ENCODE assay signal across 8 cellular contexts in the genomic region with DNA sequence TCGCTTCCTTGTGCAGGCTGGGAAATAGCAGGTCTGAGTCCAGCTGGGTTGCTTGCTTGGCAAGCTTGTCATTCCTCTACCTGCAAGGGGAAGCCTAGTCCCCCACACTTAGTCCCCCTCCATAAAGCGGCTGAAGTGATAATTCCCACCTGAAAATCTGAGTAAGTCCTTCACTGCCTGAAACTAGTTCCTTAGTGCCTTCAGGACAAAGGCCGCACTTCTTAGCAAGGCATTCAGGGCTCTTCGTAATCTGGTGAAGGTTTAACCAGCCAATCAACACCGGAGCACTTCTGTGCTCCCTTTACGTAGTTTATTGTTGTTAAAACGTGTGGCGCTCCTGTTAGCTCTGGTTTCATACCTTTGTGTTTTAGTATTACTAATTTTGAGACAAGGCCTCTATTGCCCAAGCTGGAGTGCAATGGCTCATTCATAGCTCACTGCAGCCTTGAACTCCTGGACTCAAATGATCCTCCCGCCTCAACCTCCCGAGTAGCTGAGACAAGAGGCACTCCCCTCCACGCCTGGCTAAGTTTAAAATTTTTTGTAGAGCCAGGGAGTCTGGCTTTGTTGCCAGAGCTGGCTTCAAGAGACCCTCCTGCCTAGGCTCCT. TPM values are rescaled to one million over a fixed set of nuclear protein-coding genes. Genes with fewer than 3 reads are reported as not detected.
DNase-seq lines count a peak whose midpoint lies in the region; ATAC-seq and TF ChIP-seq lines count a peak whose summit lies in the region.

No MANE protein-coding gene starts in this region.

- peak overlapping the region; percentile 90 for H3K27ac Mint-ChIP-seq in activated naive CD4-positive, alpha-beta T cell treated with anti-CD3 and anti-CD28 coated beads, Interleukin-2, amount 50 U/mL, for 24 hours
- H3K27ac Mint-ChIP-seq in activated naive CD8-positive, alpha-beta T cell treated with anti-CD3 and anti-CD28 coated beads, Interleukin-2, amount 10 ng/mL, durations not matched to agents 7 days and 5 days = peak overlapping the region; percentile 96

- WGBS in tibial nerve, 2 donors = 26 to 29% methylated on average over 11 of the region's 11 CpGs

- no peaks in the 10 kb centered on the region for H3K27me3 ChIP-seq in tibial nerve

- no peak for DNase-seq in activated naive CD4-positive, alpha-beta T cell treated with anti-CD3 and anti-CD28 coated beads, Interleukin-2, amount 50 U/mL, for 16 hours
- DNase-seq in activated naive CD8-positive, alpha-beta T cell treated with anti-CD3 and anti-CD28 coated beads, Interleukin-2, amount 10 ng/mL, durations not matched to agents 7 days and 5 days = no peak
- DNase-seq in left colon (peak in 1 of 2 donors; percentile 38), tibial nerve (ENCODE audit: low spot score in 2 of 2) (no peak), sciatic nerve (ENCODE audit: low spot score) (no peak)
- no peak for DNase-seq in activated CD4-positive, CD25-positive, alpha-beta regulatory T cell (lab: John Stamatoyannopoulos, UW)

- H3K4me1 Mint-ChIP-seq in activated naive CD4-positive, alpha-beta T cell treated with anti-CD3 and anti-CD28 coated beads, Interleukin-2, amount 50 U/mL, for 24 hours = peaks cover 45% of the 10 kb centered on the region
- H3K4me1 Mint-ChIP-seq in activated naive CD8-positive, alpha-beta T cell treated with anti-CD3 and anti-CD28 coated beads, Interleukin-2, amount 10 ng/mL, durations not matched to agents 7 days and 5 days = peaks cover 18% of the 10 kb centered on the region

- no peaks in the 10 kb centered on the region for H3K9me3 Mint-ChIP-seq in activated naive CD4-positive, alpha-beta T cell treated with anti-CD3 and anti-CD28 coated beads, Interleukin-2, amount 50 U/mL, for 24 hours
- no peaks in the 10 kb centered on the region for H3K9me3 Mint-ChIP-seq in activated naive CD8-positive, alpha-beta T cell treated with anti-CD3 and anti-CD28 coated beads, Interleukin-2, amount 10 ng/mL, durations not matched to agents 7 days and 5 days

- intact Hi-C loops in left colon (cut with DNase I, micrococcal nuclease) (no loop called here), sciatic nerve (cut with DNase I) (no loop called here)

- TF ChIP-seq CTCF in tibial nerve (IDR thresholded peaks at IDR 0.05) = no peak

- POLR2A ChIA-PET in activated naive CD8-positive, alpha-beta T cell treated with anti-CD3 and anti-CD28 coated beads, Interleukin-2, amount 10 ng/mL, durations not matched to agents 7 days and 5 days (lab: Charles Lee) = interaction anchor here (1.1 to 2.8 kb wide), 3 partner anchors 40 to 60 kb away, joined by 3 to 13 read pairs (median 3); a partner anchor contains a TSS

- peak overlapping the region; percentile 64 to 98 (median 76) for H3K4me3 ChIP-seq in tibial nerve

- peak overlapping the region; percentile 94 for H3K4me3 Mint-ChIP-seq in activated naive CD4-positive, alpha-beta T cell treated with anti-CD3 and anti-CD28 coated beads, Interleukin-2, amount 50 U/mL, for 24 hours
- peak overlapping the region; percentile 86 for H3K4me3 Mint-ChIP-seq in activated naive CD8-positive, alpha-beta T cell treated with anti-CD3 and anti-CD28 coated beads, Interleukin-2, amount 10 ng/mL, durations not matched to agents 7 days and 5 days

- no peak for TF ChIP-seq POLR2A in tibial nerve (IDR thresholded peaks at IDR 0.05)

- TF ChIP-seq EP300 in tibial nerve (IDR thresholded peaks at IDR 0.05) = no peak

- no peaks in the 10 kb centered on the region for H3K9me3 ChIP-seq in tibial nerve

- H3K36me3 Mint-ChIP-seq in activated naive CD4-positive, alpha-beta T cell treated with anti-CD3 and anti-CD28 coated beads, Interleukin-2, amount 50 U/mL, for 24 hours = no peaks in the 10 kb centered on the region
- peaks cover 2% of the 10 kb centered on the region for H3K36me3 Mint-ChIP-seq in activated naive CD8-positive, alpha-beta T cell treated with anti-CD3 and anti-CD28 coated beads, Interleukin-2, amount 10 ng/mL, durations not matched to agents 7 days and 5 days

- no peaks in the 10 kb centered on the region for H3K36me3 ChIP-seq in tibial nerve

- peaks cover 3 to 61% (median 32%) of the 10 kb centered on the region in 4 donors for H3K4me1 ChIP-seq in tibial nerve

- H3K27me3 Mint-ChIP-seq in activated naive CD4-positive, alpha-beta T cell treated with anti-CD3 and anti-CD28 coated beads, Interleukin-2, amount 50 U/mL, for 24 hours = no peaks in the 10 kb centered on the region
- no peaks in the 10 kb centered on the region for H3K27me3 Mint-ChIP-seq in activated naive CD8-positive, alpha-beta T cell treated with anti-CD3 and anti-CD28 coated beads, Interleukin-2, amount 10 ng/mL, durations not matched to agents 7 days and 5 days

- ATAC-seq in activated naive CD8-positive, alpha-beta T cell treated with anti-CD3 and anti-CD28 coated beads, Interleukin-2, amount 10 ng/mL, durations not matched to agents 7 days and 5 days (ENCODE audit: low read depth) = no peak
- ATAC-seq in left colon (peak; percentile 65), sciatic nerve (no peak), GM19463 (IDR thresholded peaks at IDR 0.05; ENCODE audit: unreplicated experiment) (no peak)

- peak overlapping the region; percentile 82 to 99 (median 94) for H3K27ac ChIP-seq in tibial nerve

RNA-seq across cellular contexts. Expression of a gene that starts 0.8 kb away (rescaled TPM):
- 10 to 100 TPM; 22.8 to 25.6 TPM for total RNA-seq in activated naive CD8-positive, alpha-beta T cell treated with anti-CD3 and anti-CD28 coated beads, Interleukin-2, amount 10 ng/mL, durations not matched to agents 7 days and 5 days
- total RNA-seq in left colon (10 to 100 TPM; 31.7 to 36.6 TPM), tibial nerve (10 to 100 TPM; 22.2 to 30.8 (median 24.2) TPM), sciatic nerve (27.4 TPM)

RNA-seq across cellular contexts. Expression of a gene that starts 9.2 kb away (rescaled TPM):
- total RNA-seq in activated naive CD8-positive, alpha-beta T cell treated with anti-CD3 and anti-CD28 coated beads, Interleukin-2, amount 10 ng/mL, durations not matched to agents 7 days and 5 days = 1 to 10 TPM; 2.1 to 3.1 TPM
- under 1 TPM in 1 of 2 donors, not detected in 1; 0.67 TPM for total RNA-seq in left colon
- total RNA-seq in tibial nerve = 10 to 100 TPM in 1 of 4 donors, 1 to 10 TPM in 3; 2.0 to 15.1 (median 3.9) TPM
- total RNA-seq in sciatic nerve = 1.6 TPM

RNA-seq across cellular contexts. Expression of a gene that starts 21.0 kb away (rescaled TPM):
- total RNA-seq in activated naive CD8-positive, alpha-beta T cell treated with anti-CD3 and anti-CD28 coated beads, Interleukin-2, amount 10 ng/mL, durations not matched to agents 7 days and 5 days = 100 to 1,000 TPM; 119 to 130 TPM
- 10 to 100 TPM; 54.2 to 76.8 TPM for total RNA-seq in left colon
- 10 to 100 TPM; 36.7 to 62.4 (median 55.6) TPM for total RNA-seq in tibial nerve
- total RNA-seq in sciatic nerve = 40.2 TPM

RNA-seq across cellular contexts. Expression of a gene that starts 37.8 kb away (rescaled TPM):
- 1 to 10 TPM; 4.9 to 7.2 TPM for total RNA-seq in activated naive CD8-positive, alpha-beta T cell treated with anti-CD3 and anti-CD28 coated beads, Interleukin-2, amount 10 ng/mL, durations not matched to agents 7 days and 5 days
- 1 to 10 TPM in 1 of 2 donors, under 1 TPM in 1; 0.89 to 1.9 TPM for total RNA-seq in left colon
- 1 to 10 TPM in 3 of 4 donors, under 1 TPM in 1; 0.87 to 3.6 (median 1.6) TPM for total RNA-seq in tibial nerve
- 0.98 TPM for total RNA-seq in sciatic nerve

RNA-seq across cellular contexts. Expression of a gene that starts 42.8 kb away (rescaled TPM):
- 100 to 1,000 TPM; 220 to 246 TPM for total RNA-seq in activated naive CD8-positive, alpha-beta T cell treated with anti-CD3 and anti-CD28 coated beads, Interleukin-2, amount 10 ng/mL, durations not matched to agents 7 days and 5 days
- 100 to 1,000 TPM; 114 to 164 TPM for total RNA-seq in left colon
- total RNA-seq in tibial nerve = 10 to 100 TPM; 22.9 to 57.6 (median 39.4) TPM
- 35.3 TPM for total RNA-seq in sciatic nerve
